In genomic region chr5:78162253-78162862, GRCh38 we compare ENCODE assay signal across 8 cellular contexts.
DNase-seq lines count a peak whose midpoint lies in the region; ATAC-seq and TF ChIP-seq lines count a peak whose summit lies in the region.

No MANE protein-coding gene starts in this region.

- BruUV-seq in Caco-2 (replicated peaks; lab: Mats Ljungman, UMichigan): no TSS peak

- POLR2A ChIA-PET in Caco-2 (lab: Charles Lee): no interaction called here

- no peaks in the 10 kb centered on the region for H3K79me2 ChIP-seq in OCI-LY1 (ENCODE audit: insufficient read depth, low read length)

- H3K36me3 Mint-ChIP-seq in Caco-2 (ENCODE audit: insufficient read depth, unreplicated experiment): peaks cover 14% of the 10 kb centered on the region
- H3K36me3 Mint-ChIP-seq in effector memory CD8-positive, alpha-beta T cell (ENCODE audit: insufficient read depth): peaks cover 12% of the 10 kb centered on the region

- H3K9me2 ChIP-seq in OCI-LY1 (ENCODE audit: low read depth, low read length): no peaks in the 10 kb centered on the region

- H3K4me1 Mint-ChIP-seq in Caco-2 (ENCODE audit: low read depth, unreplicated experiment): no peaks in the 10 kb centered on the region
- H3K4me1 Mint-ChIP-seq in effector memory CD8-positive, alpha-beta T cell (ENCODE audit: low read depth in 2 of 2): peaks cover 7% of the 10 kb centered on the region in 2 donors

- H3K36me3 ChIP-seq in Caco-2 (ENCODE audit: control insufficient read depth, insufficient read depth, low read length) (no peaks in the 10 kb centered on the region), OCI-LY1 (ENCODE audit: insufficient read depth, low read length) (peaks cover 17% of the 10 kb centered on the region; the same call in 1 of the 2 replicates)

- H3K27ac Mint-ChIP-seq in Caco-2 (ENCODE audit: unreplicated experiment): no peak overlapping the region
- no peak overlapping the region for H3K27ac Mint-ChIP-seq in effector memory CD8-positive, alpha-beta T cell

- H3K4me3 ChIP-seq in Caco-2 (ENCODE audit: low read depth, low read length) (no peak overlapping the region), OCI-LY1 (ENCODE audit: low read depth, low read length, poor library complexity, severe bottlenecking) (no peak overlapping the region), fibroblast of mammary gland (ENCODE audit: control insufficient read depth, low read depth, low read length) (no peak overlapping the region)

- CTCF ChIA-PET in Caco-2 (lab: Charles Lee): no interaction called here

- DNase-seq in Caco-2 (peak in 1 of 2 experiments; percentile 47), HCEC 1CT (peak; percentile 26), fibroblast of mammary gland (ENCODE audit: low read depth) (peak; percentile 49), renal cortical epithelial cell (ENCODE audit: low read depth) (peak; percentile 50), HPDE6-E6E7 (ENCODE audit: extremely low spot score) (no peak)
- DNase-seq in effector memory CD8-positive, alpha-beta T cell: no peak
- DNase-seq in stimulated activated CD4-positive, alpha-beta T cell treated with anti-CD3 and anti-CD28 coated beads, Interleukin-15, amount 100 ng/mL, for 24 hours: no peak

- H3K9ac ChIP-seq in OCI-LY1 (ENCODE audit: low read length): no peak overlapping the region

- H3K27me3 Mint-ChIP-seq in Caco-2 (ENCODE audit: insufficient read depth, unreplicated experiment): no peaks in the 10 kb centered on the region
- H3K27me3 Mint-ChIP-seq in effector memory CD8-positive, alpha-beta T cell: no peaks in the 10 kb centered on the region

- intact Hi-C loops in Caco-2 (cut with micrococcal nuclease; ENCODE audit: unreplicated experiment): loop anchor here (2.0 kb wide), 1 partner anchor 106 kb away; no protein-coding TSS in a partner anchor

- H3K27me3 ChIP-seq in Caco-2 (replicated peaks; ENCODE audit: control insufficient read depth, insufficient read depth, low read length) (no peaks in the 10 kb centered on the region), OCI-LY1 (ENCODE audit: insufficient read depth, low read length) (no peaks in the 10 kb centered on the region)

- H3K9me3 Mint-ChIP-seq in Caco-2 (ENCODE audit: unreplicated experiment): no peaks in the 10 kb centered on the region
- no peaks in the 10 kb centered on the region for H3K9me3 Mint-ChIP-seq in effector memory CD8-positive, alpha-beta T cell

- H3K4me2 ChIP-seq in OCI-LY1 (ENCODE audit: low read length): no peak overlapping the region

- TF ChIP-seq CTCF in Caco-2 (IDR thresholded peaks at IDR 0.05; ENCODE audit: insufficient read depth in 1 of 2, low read depth in 1 of 2, low read length in 1 of 2, severe bottlenecking in 1 of 2, unreplicated experiment in 1 of 2) (peak; percentile 56), OCI-LY1 (IDR thresholded peaks at IDR 0.05; ENCODE audit: low read length) (peak; percentile 72), fibroblast of mammary gland (conservative IDR thresholded peaks at IDR 0.05; ENCODE audit: control insufficient read depth, insufficient read depth, low read depth, low read length) (peak; percentile 57)

- no peaks in the 10 kb centered on the region for H3K9me3 ChIP-seq in Caco-2
- H3K9me3 ChIP-seq in OCI-LY1 (ENCODE audit: low read length): no peaks in the 10 kb centered on the region

- no peak overlapping the region for H3K27ac ChIP-seq in OCI-LY1 (ENCODE audit: low read depth, low read length, poor library complexity, severe bottlenecking)

- H4K20me1 ChIP-seq in OCI-LY1 (ENCODE audit: insufficient read depth, low read length): no peaks in the 10 kb centered on the region

- H2AFZ ChIP-seq in OCI-LY1 (ENCODE audit: low read length): no peak overlapping the region

- no peak overlapping the region for H3K4me3 Mint-ChIP-seq in Caco-2 (ENCODE audit: unreplicated experiment)
- no peak overlapping the region for H3K4me3 Mint-ChIP-seq in effector memory CD8-positive, alpha-beta T cell

- H3F3A ChIP-seq in OCI-LY1 (ENCODE audit: insufficient read depth, low read length): no peaks in the 10 kb centered on the region

- H3K4me1 ChIP-seq in Caco-2: no peaks in the 10 kb centered on the region
- no peaks in the 10 kb centered on the region for H3K4me1 ChIP-seq in OCI-LY1 (ENCODE audit: insufficient read depth, low read length, severe bottlenecking)

- ATAC-seq in effector memory CD8-positive, alpha-beta T cell (replicated peaks): no peak

Comparison
In these comparisons a context has a peak if more than half of its experiments do, and no peak if none do; other contexts are left out.
1. DNase-seq: peak in HCEC 1CT (single experiment), fibroblast of mammary gland (single experiment) and renal cortical epithelial cell (single experiment); none in effector memory CD8-positive, alpha-beta T cell (0 of 3), HPDE6-E6E7 (single experiment) and stimulated activated CD4-positive, alpha-beta T cell treated with anti-CD3 and anti-CD28 coated beads, Interleukin-15, amount 100 ng/mL, for 24 hours (single experiment).
2. Peak in every context shown above with its lines, with median percentiles within 50 percentile points of each other: CTCF ChIP-seq.